8 cellular contexts compared by ENCODE assay signal in the genomic region with DNA sequence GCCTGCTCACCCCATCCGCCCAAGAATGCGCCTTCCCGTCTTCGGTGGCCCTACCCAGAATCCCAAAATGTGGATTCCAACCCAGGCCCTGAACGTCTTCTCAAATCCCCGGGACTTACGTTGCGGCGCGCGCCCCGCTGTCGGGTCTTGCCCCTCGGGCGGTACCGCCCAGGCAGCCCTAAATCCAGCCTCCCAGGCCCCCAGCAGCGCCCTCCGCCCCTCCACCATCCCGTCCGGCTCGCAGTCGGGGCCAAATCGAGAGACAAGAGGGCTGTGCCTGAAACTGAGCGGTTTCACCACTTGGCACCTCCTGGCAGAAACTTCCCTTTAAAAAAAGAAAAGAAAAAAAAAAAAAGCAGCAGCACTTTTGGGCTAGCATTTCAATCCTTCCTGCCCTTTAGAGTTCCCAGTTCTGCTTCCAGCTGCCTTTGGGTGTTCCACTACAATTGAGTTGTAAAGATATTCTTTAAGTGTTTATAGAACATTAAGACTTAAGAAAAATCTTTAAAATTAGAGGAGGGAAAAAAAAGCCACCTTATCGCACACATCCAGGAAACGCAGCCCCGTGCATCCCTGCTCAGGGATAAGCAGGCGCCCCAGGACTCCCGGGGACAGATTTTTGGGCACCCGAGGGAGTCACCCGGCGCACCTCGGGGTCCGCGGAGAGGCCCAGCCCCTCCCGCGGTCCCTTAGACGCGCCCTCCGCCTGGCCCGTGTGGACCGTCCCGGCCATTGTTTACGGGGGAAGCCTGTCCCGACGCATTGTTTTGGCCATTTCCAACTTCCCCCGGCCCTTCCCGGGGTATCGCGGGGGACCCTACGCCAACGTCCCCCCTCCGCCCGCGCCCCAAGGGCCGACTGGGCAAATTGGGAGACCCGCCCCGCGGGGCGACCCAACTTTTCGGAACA. TPM values are rescaled to one million over a fixed set of nuclear protein-coding genes. Genes with fewer than 3 reads are reported as not detected.
DNase-seq lines count a peak whose midpoint lies in the region; ATAC-seq and TF ChIP-seq lines count a peak whose summit lies in the region.

No MANE protein-coding gene starts in this region.

- H3K9me3 Mint-ChIP-seq in H9, result no peaks in the 10 kb centered on the region
- H3K9me3 Mint-ChIP-seq in effector memory CD8-positive, alpha-beta T cell, result no peaks in the 10 kb centered on the region

- no peak for TF ChIP-seq EP300 in SK-N-SH (IDR thresholded peaks at IDR 0.05; ENCODE audit: borderline replicate concordance in 1 of 2, low read depth in 1 of 2, low read length in 1 of 2)

- H2BK15ac ChIP-seq in H9 (ENCODE audit: low read depth, low read length), result no peak overlapping the region
- H2BK15ac ChIP-seq in mesendoderm (replicated peaks; ENCODE audit: low read depth), result no peak overlapping the region

- no peaks in the 10 kb centered on the region for H3K79me1 ChIP-seq in H9 (ENCODE audit: insufficient read depth, low read depth, low read length, poor library complexity, severe bottlenecking)
- H3K79me1 ChIP-seq in mesendoderm (ENCODE audit: low read length), result no peaks in the 10 kb centered on the region

- H3K27ac ChIP-seq in BLaER1 treated with 17β-estradiol and CSF1 and Interleukin-3, amounts not matched to agents 10 nM and 100 nM, result peak overlapping the region; percentile 64 to 87 (median 78); a peak in 21 of 22 replicates
- peak overlapping the region; percentile 78 for H3K27ac ChIP-seq in H9 (ENCODE audit: insufficient read length, low read depth, low read length)
- peak overlapping the region in 1 of 2 experiments; percentile 22; a peak in 1 of 4 replicates for H3K27ac ChIP-seq in SK-N-SH (ENCODE audit: low read depth in 2 of 2, low read length in 1 of 2)
- H3K27ac ChIP-seq in mesendoderm (ENCODE audit: low read depth, low read length), result peak overlapping the region; percentile 99
- peak overlapping the region; percentile 92 to 96 for H3K27ac ChIP-seq in uterus

- no peaks in the 10 kb centered on the region for H3K27me3 Mint-ChIP-seq in H9 (ENCODE audit: low read depth)
- H3K27me3 Mint-ChIP-seq in effector memory CD8-positive, alpha-beta T cell, result peaks cover 1 to 17% of the 10 kb centered on the region in 2 donors

- CTCF ChIA-PET in SK-N-SH (lab: Yijun Ruan, JAX), result no interaction called here

- TF ChIP-seq CTCF in H9 (conservative IDR thresholded peaks at IDR 0.05) (no peak), SK-N-SH (IDR thresholded peaks at IDR 0.05) (no peak), uterus (IDR thresholded peaks at IDR 0.05) (no peak)

- peaks cover 63 to 68% of the 10 kb centered on the region in 2 experiments for H3K4me1 Mint-ChIP-seq in H9
- peaks cover 21 to 23% of the 10 kb centered on the region in 2 donors for H3K4me1 Mint-ChIP-seq in effector memory CD8-positive, alpha-beta T cell (ENCODE audit: low read depth in 2 of 2)

- no peak overlapping the region for H2AFZ ChIP-seq in H9 (ENCODE audit: low read length)
- no peak overlapping the region for H2AFZ ChIP-seq in SK-N-SH (ENCODE audit: low read depth)

- no peak overlapping the region for H2BK20ac ChIP-seq in H9 (ENCODE audit: low read depth, low read length, poor library complexity, severe bottlenecking)

- peak; percentile 41 for ATAC-seq in effector memory CD8-positive, alpha-beta T cell (replicated peaks)
- no peak for ATAC-seq in HG03460 (IDR thresholded peaks at IDR 0.05; ENCODE audit: unreplicated experiment)

- H3F3A ChIP-seq in SK-N-SH (replicated peaks; ENCODE audit: insufficient read depth), result peaks cover 3% of the 10 kb centered on the region

- H3K18ac ChIP-seq in H9 (ENCODE audit: insufficient read length, low read depth, low read length), result peak overlapping the region; percentile 50
- peak overlapping the region; percentile 100 for H3K18ac ChIP-seq in mesendoderm (ENCODE audit: low read length)

- H2BK5ac ChIP-seq in H9 (ENCODE audit: insufficient read length, low read length), result no peak overlapping the region
- H2BK5ac ChIP-seq in mesendoderm (ENCODE audit: low read length), result peak overlapping the region; percentile 63

- H2AK5ac ChIP-seq in H9 (ENCODE audit: insufficient read length, low read length) (no peak overlapping the region), mesendoderm (ENCODE audit: low read length) (no peak overlapping the region)

- peak; percentile 90 for DNase-seq in H9
- no peak for DNase-seq in SK-N-SH
- peak in 1 of 3 experiments; percentile 14 for DNase-seq in effector memory CD8-positive, alpha-beta T cell
- DNase-seq in mesendoderm, result peak; percentile 99
- peak; percentile 41 to 48 for DNase-seq in uterus
- DNase-seq in HuH-7 (ENCODE audit: low spot score), result no peak

- no peak for TF ChIP-seq POLR2A in uterus (IDR thresholded peaks at IDR 0.05)

- H3K9me2 ChIP-seq in SK-N-SH, result no peaks in the 10 kb centered on the region

- H4K8ac ChIP-seq in H9 (replicated peaks; ENCODE audit: insufficient read length, low read depth, low read length), result no peak overlapping the region
- H4K8ac ChIP-seq in mesendoderm (ENCODE audit: low read depth, low read length), result peak overlapping the region; percentile 81

- no peak for TF ChIP-seq RAD21 in SK-N-SH (IDR thresholded peaks at IDR 0.05; ENCODE audit: low read length)

- no peak overlapping the region for H3K23ac ChIP-seq in H9 (ENCODE audit: insufficient read length, low read depth, low read length)
- no peak overlapping the region for H3K23ac ChIP-seq in mesendoderm (ENCODE audit: low read length)

- H3K9me3 ChIP-seq in BLaER1 treated with 17β-estradiol and CSF1 and Interleukin-3, amounts not matched to agents 10 nM and 100 nM (replicated peaks in 1 of 11), result no peaks in the 10 kb centered on the region
- H3K9me3 ChIP-seq in H9 (ENCODE audit: control insufficient read depth, low read depth, low read length) (no peaks in the 10 kb centered on the region), SK-N-SH (no peaks in the 10 kb centered on the region), uterus (no peaks in the 10 kb centered on the region)

- peak overlapping the region; percentile 74 to 87 (median 85) for H3K9ac ChIP-seq in BLaER1 treated with 17β-estradiol and CSF1 and Interleukin-3, amounts not matched to agents 10 nM and 100 nM
- H3K9ac ChIP-seq in H9 (ENCODE audit: extremely low read depth, insufficient read length, low read length), result peak overlapping the region; percentile 78
- H3K9ac ChIP-seq in SK-N-SH, result peak overlapping the region; percentile 68; the same call in 1 of the 2 replicates
- H3K9ac ChIP-seq in mesendoderm (ENCODE audit: low read length), result peak overlapping the region; percentile 93

- peaks cover 0 to 42% (median 6%) of the 10 kb centered on the region in 11 experiments; a peak in 6 of 22 replicates for H4K20me1 ChIP-seq in BLaER1 treated with 17β-estradiol and CSF1 and Interleukin-3, amounts not matched to agents 10 nM and 100 nM
- H4K20me1 ChIP-seq in H9 (ENCODE audit: control insufficient read depth, insufficient read depth, insufficient read length) (no peaks in the 10 kb centered on the region), SK-N-SH (ENCODE audit: insufficient read depth) (no peaks in the 10 kb centered on the region; the same call in 1 of the 2 replicates)

- no peak overlapping the region for H3T11ph ChIP-seq in H9 (ENCODE audit: low read length)

- intact Hi-C loops in uterus (cut with DNase I; ENCODE audit: low total_unique reads), result no loop called here

- no peak overlapping the region for H4K91ac ChIP-seq in H9 (ENCODE audit: insufficient read length, low read depth, low read length)

- H2BK120ac ChIP-seq in H9 (ENCODE audit: low read depth, low read length, poor library complexity, severe bottlenecking) (no peak overlapping the region), mesendoderm (ENCODE audit: low read depth, low read length) (peak overlapping the region; percentile 79)

- H3K27me3 ChIP-seq in BLaER1 treated with 17β-estradiol and CSF1 and Interleukin-3, amounts not matched to agents 10 nM and 100 nM, result peaks cover 7 to 82% (median 65%) of the 10 kb centered on the region in 11 experiments
- H3K27me3 ChIP-seq in H9 (ENCODE audit: insufficient read depth, low read length) (no peaks in the 10 kb centered on the region), SK-N-SH (ENCODE audit: insufficient read depth) (no peaks in the 10 kb centered on the region), mesendoderm (ENCODE audit: insufficient read depth, low read length, poor library complexity) (no peaks in the 10 kb centered on the region), uterus (no peaks in the 10 kb centered on the region)

- no peak overlapping the region for H2BK12ac ChIP-seq in H9 (ENCODE audit: insufficient read length, low read depth, low read length)

- peak overlapping the region; percentile 77; the same call in 1 of the 2 replicates for H3K14ac ChIP-seq in H9 (ENCODE audit: insufficient read depth, low read length)

- H3K4me3 Mint-ChIP-seq in H9, result peak overlapping the region; percentile 74 to 87
- peak overlapping the region; percentile 75 to 80 for H3K4me3 Mint-ChIP-seq in effector memory CD8-positive, alpha-beta T cell

- peaks cover 4% of the 10 kb centered on the region for H3K23me2 ChIP-seq in H9 (ENCODE audit: insufficient read length, low read depth, low read length, poor library complexity, severe bottlenecking)

- H3K4me2 ChIP-seq in BLaER1 treated with 17β-estradiol and CSF1 and Interleukin-3, amounts not matched to agents 10 nM and 100 nM, result peak overlapping the region; percentile 73 to 97 (median 91)
- peak overlapping the region; percentile 75 for H3K4me2 ChIP-seq in H9 (ENCODE audit: insufficient read depth, insufficient read length, low read length)
- peak overlapping the region; percentile 73 for H3K4me2 ChIP-seq in SK-N-SH
- peak overlapping the region; percentile 5 for H3K4me2 ChIP-seq in mesendoderm (ENCODE audit: low read length)

- H3K79me2 ChIP-seq in H9 (ENCODE audit: insufficient read depth, low read length) (peaks cover 9% of the 10 kb centered on the region; the same call in 1 of the 2 replicates), SK-N-SH (ENCODE audit: insufficient read depth) (peaks cover 13% of the 10 kb centered on the region), mesendoderm (ENCODE audit: control insufficient read depth, insufficient read depth, low read length) (peaks cover 20% of the 10 kb centered on the region)

- peak overlapping the region; percentile 90 to 96 (median 95) for H3K27ac Mint-ChIP-seq in H9
- H3K27ac Mint-ChIP-seq in effector memory CD8-positive, alpha-beta T cell, result peak overlapping the region; percentile 62 to 84

- H3K36me3 ChIP-seq in BLaER1 treated with 17β-estradiol and CSF1 and Interleukin-3, amounts not matched to agents 10 nM and 100 nM, result no peaks in the 10 kb centered on the region
- H3K36me3 ChIP-seq in SK-N-SH (replicated peaks in 1 of 2; ENCODE audit: control insufficient read depth in 1 of 2, insufficient read depth in 2 of 2, low read length in 1 of 2) (no peaks in the 10 kb centered on the region), mesendoderm (ENCODE audit: control insufficient read depth, insufficient read depth, low read length) (no peaks in the 10 kb centered on the region), uterus (no peaks in the 10 kb centered on the region)

- H4K5ac ChIP-seq in H9 (ENCODE audit: insufficient read length, low read depth, low read length) (no peak overlapping the region), mesendoderm (ENCODE audit: low read length) (no peak overlapping the region)

- WGBS in H9 (ENCODE audit: extremely low coverage, insufficient read length, low lambda C conversion rate), result no CpG with 5 or more reads among the region's 61 CpGs
- WGBS in SK-N-SH (ENCODE audit: low lambda C conversion rate), result 4% methylated on average over 9 of the region's 61 CpGs
- WGBS in mesendoderm (ENCODE audit: extremely low coverage, insufficient coverage, low lambda C conversion rate), result no CpG with 5 or more reads among the region's 61 CpGs

- no peak overlapping the region; the same call in 1 of the 2 replicates for H3K4ac ChIP-seq in H9 (ENCODE audit: low read depth, low read length)
- H3K4ac ChIP-seq in mesendoderm (ENCODE audit: low read depth, low read length), result peak overlapping the region; percentile 98

- H3K36me3 Mint-ChIP-seq in H9 (ENCODE audit: insufficient read depth in 1 of 3, low read depth in 3 of 3), result no peaks in the 10 kb centered on the region
- no peaks in the 10 kb centered on the region for H3K36me3 Mint-ChIP-seq in effector memory CD8-positive, alpha-beta T cell (ENCODE audit: insufficient read depth)

- H3K56ac ChIP-seq in H9 (ENCODE audit: insufficient read length, low read depth, low read length) (no peak overlapping the region), mesendoderm (ENCODE audit: low read length) (peak overlapping the region; percentile 97)

- H3K4me3 ChIP-seq in BLaER1 treated with 17β-estradiol and CSF1 and Interleukin-3, amounts not matched to agents 10 nM and 100 nM, result peak overlapping the region; percentile 67 to 86 (median 77)
- peak overlapping the region; percentile 60 to 61 for H3K4me3 ChIP-seq in SK-N-SH (ENCODE audit: low read depth in 2 of 2, low read length in 1 of 2)
- H3K4me3 ChIP-seq in mesendoderm (ENCODE audit: low read length), result peak overlapping the region; percentile 77
- H3K4me3 ChIP-seq in uterus, result peak overlapping the region; percentile 92 to 96

- POLR2A ChIA-PET in SK-N-SH (lab: Yijun Ruan, JAX), result no interaction called here

- H3K4me1 ChIP-seq in BLaER1 treated with 17β-estradiol and CSF1 and Interleukin-3, amounts not matched to agents 10 nM and 100 nM, result peaks cover 13 to 32% (median 24%) of the 10 kb centered on the region in 10 experiments
- peaks cover 3% of the 10 kb centered on the region; the same call in 1 of the 2 replicates for H3K4me1 ChIP-seq in H9 (ENCODE audit: insufficient read depth, low read length)
- no peaks in the 10 kb centered on the region; a peak in 2 of 4 replicates for H3K4me1 ChIP-seq in SK-N-SH (ENCODE audit: control insufficient read depth in 1 of 2, insufficient read depth in 2 of 2, low read depth in 1 of 2, low read length in 1 of 2)
- H3K4me1 ChIP-seq in mesendoderm (ENCODE audit: control insufficient read depth, low read depth, low read length), result no peaks in the 10 kb centered on the region
- H3K4me1 ChIP-seq in uterus, result no peaks in the 10 kb centered on the region

RNA-seq across cellular contexts. Expression of a gene that starts 57.6 kb away (rescaled TPM):
- total RNA-seq in H9 (2021) (0.88 and 0.92 TPM in 2 replicates), uterus (1 to 10 TPM in 1 of 4 donors, under 1 TPM in 1, not detected in 2; 0.21 to 1.1 TPM)
- not detected in 2 replicates for polyA plus RNA-seq in SK-N-SH (2012; rRNA removed)
- polyA plus RNA-seq in SK-N-SH (2012; cell fraction: cytosol; rRNA removed), result not detected in 2 replicates
- polyA plus RNA-seq in SK-N-SH (2012; cell fraction: nucleus; rRNA removed), result not detected in 2 replicates
- 0.14 TPM for polyA plus RNA-seq in mesendoderm (2013, experiment 1 of 2)
- polyA plus RNA-seq in mesendoderm (2013, experiment 2 of 2), result 0.14 TPM

Comparison
In these comparisons a context has a peak if more than half of its experiments do, and no peak if none do; other contexts are left out.
1. H3K4me2 ChIP-seq: peak in every context shown above with its lines; median percentile 91 in BLaER1 treated with 17β-estradiol and CSF1 and Interleukin-3, amounts not matched to agents 10 nM and 100 nM; 75 in H9; 73 in SK-N-SH; 5 in mesendoderm.
2. DNase-seq: peak in H9 (single experiment), mesendoderm (single experiment) and uterus (2 of 2); none in SK-N-SH (single experiment) and HuH-7 (single experiment).
3. Peak in every context shown above with its lines, with median percentiles within 50 percentile points of each other: H3K4me3 ChIP-seq and H3K9ac ChIP-seq.